In genomic region chr2:41821167-41821566, GRCh38 we compare ENCODE assay signal across 27 cellular contexts.
"Had no signal": no experiment of that assay in that cellular context is flagged by ENCODE, and none has a peak within 500 bp of the region (broad histone marks: within the 10 kb centered on the region; RNA-seq: fewer than 3 reads in every experiment).

No MANE protein-coding gene starts in this region.

- H3K27ac Mint-ChIP-seq: activated CD4-positive, alpha-beta memory T cell treated with anti-CD3 and anti-CD28 coated beads, Interleukin-2, amount 10 ng/mL, durations not matched to agents 7 days and 5 days; activated CD4-positive, alpha-beta T cell treated with anti-CD3 and anti-CD28 coated beads, Interleukin-2, amount 10 ng/mL, durations not matched to agents 7 days and 5 days; activated naive CD8-positive, alpha-beta T cell; activated T-helper 17 cell treated with anti-CD3 and anti-CD28 coated beads, Interleukin-2, amount 50 U/mL, for 72 hours; effector memory CD8-positive, alpha-beta T cell; WTC11 had no signal

- DNase-seq: activated CD4-positive, alpha-beta memory T cell treated with anti-CD3 and anti-CD28 coated beads, Interleukin-2, amount 10 ng/mL, durations not matched to agents 7 days and 5 days; activated CD4-positive, alpha-beta T cell treated with anti-CD3 and anti-CD28 coated beads for 1 hour; activated CD4-positive, alpha-beta T cell treated with anti-CD3 and anti-CD28 coated beads for 4 hours; activated CD4-positive, alpha-beta T cell treated with anti-CD3 and anti-CD28 coated beads, Interleukin-2, amount 10 ng/mL, durations not matched to agents 7 days and 5 days; activated CD4-positive, alpha-beta T cell treated with anti-CD3 and anti-CD28 coated beads, Interleukin-2, amount 50 U/mL, for 4 hours; activated CD8-positive, alpha-beta memory T cell treated with anti-CD3 and anti-CD28 coated beads, Interleukin-2, amount 50 U/mL, for 48 hours; activated effector memory CD4-positive, alpha-beta T cell treated with Interleukin-2 at 50 U/mL for 16 hours; activated gamma-delta T cell treated with Interleukin-2 at 50 U/mL for 16 hours; activated naive CD4-positive, alpha-beta T cell treated with anti-CD3 and anti-CD28 coated beads, Interleukin-2, amount 50 U/mL, for 16 hours; activated naive CD4-positive, alpha-beta T cell treated with Interleukin-2 at 50 U/mL for 16 hours; activated T-cell treated with anti-CD3 and anti-CD28 coated beads for 4 hours; activated T-cell treated with anti-CD3 and anti-CD28 coated beads, Interleukin-2, amount 50 U/mL, for 4 hours; amniotic stem cell; anterior cingulate cortex; brain microvascular endothelial cell; cortex of kidney; dermis blood vessel endothelial cell; effector CD4-positive, alpha-beta T cell; effector memory CD8-positive, alpha-beta T cell; erythroblast; foreskin melanocyte; T-helper 2 cell had no signal

- H3K4me1 Mint-ChIP-seq: activated CD4-positive, alpha-beta memory T cell treated with anti-CD3 and anti-CD28 coated beads, Interleukin-2, amount 10 ng/mL, durations not matched to agents 7 days and 5 days; activated CD4-positive, alpha-beta T cell treated with anti-CD3 and anti-CD28 coated beads, Interleukin-2, amount 10 ng/mL, durations not matched to agents 7 days and 5 days; activated T-helper 17 cell treated with anti-CD3 and anti-CD28 coated beads, Interleukin-2, amount 50 U/mL, for 72 hours; central memory CD8-positive, alpha-beta T cell; WTC11 had no signal

- H3K4me3 Mint-ChIP-seq: activated CD4-positive, alpha-beta memory T cell treated with anti-CD3 and anti-CD28 coated beads, Interleukin-2, amount 10 ng/mL, durations not matched to agents 7 days and 5 days; activated CD4-positive, alpha-beta T cell treated with anti-CD3 and anti-CD28 coated beads, Interleukin-2, amount 10 ng/mL, durations not matched to agents 7 days and 5 days; activated naive CD8-positive, alpha-beta T cell; activated T-cell treated with anti-CD3 and anti-CD28 coated beads, Interleukin-2, amount 50 U/mL, for 4 hours; activated T-helper 17 cell treated with anti-CD3 and anti-CD28 coated beads, Interleukin-2, amount 50 U/mL, for 72 hours; central memory CD8-positive, alpha-beta T cell; effector memory CD8-positive, alpha-beta T cell; WTC11 had no signal

- ATAC-seq: activated T-cell treated with anti-CD3 and anti-CD28 coated beads, Interleukin-2, amount 50 U/mL, for 4 hours; activated T-helper 17 cell treated with anti-CD3 and anti-CD28 coated beads, Interleukin-2, amount 50 U/mL, for 72 hours; effector memory CD8-positive, alpha-beta T cell; gastroesophageal sphincter; WTC11 had no signal
